ENCODE assay signal across 10 cellular contexts in the genomic region with DNA sequence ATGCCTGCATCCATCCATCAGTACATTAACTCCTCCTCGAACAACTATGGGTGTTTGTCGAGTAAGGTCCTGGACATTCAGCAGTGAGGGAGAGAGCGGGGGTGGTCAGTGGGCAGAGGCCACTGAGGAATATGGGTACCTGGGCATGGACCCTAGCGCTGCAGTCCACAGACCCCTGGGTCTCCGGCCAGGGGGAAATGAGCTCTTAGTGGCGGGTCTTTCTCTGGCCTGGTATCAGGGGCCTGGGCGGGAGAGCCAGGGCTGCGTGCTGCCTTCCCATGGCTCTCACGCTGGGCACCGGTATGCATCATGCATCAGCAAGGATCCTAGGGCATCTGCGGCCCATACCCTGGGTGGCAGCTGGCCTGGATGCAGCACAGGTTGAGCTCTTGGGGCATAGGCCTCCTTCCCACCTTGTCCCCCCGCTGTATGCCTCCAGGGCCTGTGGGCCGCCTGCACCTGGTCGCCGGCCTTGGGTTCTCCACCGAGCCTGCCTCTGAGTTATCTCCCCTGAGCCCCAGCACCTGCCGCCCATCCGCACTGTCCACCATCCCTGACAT. TPM values are rescaled to one million over a fixed set of nuclear protein-coding genes. Genes with fewer than 3 reads are reported as not detected.
DNase-seq lines count a peak whose midpoint lies in the region; ATAC-seq and TF ChIP-seq lines count a peak whose summit lies in the region.
"Had no signal": no experiment of that assay in that cellular context is flagged by ENCODE, and none has a peak within 500 bp of the region (broad histone marks: within the 10 kb centered on the region; RNA-seq: fewer than 3 reads in every experiment).

No MANE protein-coding gene starts in this region.

- POLR2A ChIA-PET in CD4-positive, alpha-beta T cell (lab: Charles Lee): no interaction called here
- POLR2A ChIA-PET in HEK293T (lab: Yijun Ruan, JAX): interaction anchor here (1.1 kb wide), 1 partner anchor 56 kb away, joined by 4 read pairs; a partner anchor contains a TSS

- H3K4me3 Mint-ChIP-seq in CD4-positive, alpha-beta T cell: peak overlapping the region; percentile 82
- H3K4me3 Mint-ChIP-seq in nephron: peak overlapping the region; percentile 76 to 89 (median 88)

- H3K4me1 Mint-ChIP-seq in CD4-positive, alpha-beta T cell (ENCODE audit: low read depth): peaks cover 9% of the 10 kb centered on the region
- peaks cover 17% of the 10 kb centered on the region for H3K4me1 Mint-ChIP-seq in nephron

- H3K27me3 Mint-ChIP-seq in CD4-positive, alpha-beta T cell: peaks cover 31% of the 10 kb centered on the region
- peaks cover 57% of the 10 kb centered on the region for H3K27me3 Mint-ChIP-seq in nephron (ENCODE audit: low read depth)

- DNase-seq in CD4-positive, alpha-beta T cell: no peak
- peak; percentile 9 for DNase-seq in HEK293T (ENCODE audit: extremely low spot score)
- DNase-seq in coronary artery (ENCODE audit: low spot score): no peak
- no peak for DNase-seq in ecto neural progenitor cell (ENCODE audit: low spot score)
- DNase-seq in kidney glomerular epithelial cell (lab: John Stamatoyannopoulos, UW): no peak
- DNase-seq in SKM-1 treated with dmso at 0.1 percent for 144 hours (lab: John Stamatoyannopoulos, UW; ENCODE audit: unreplicated experiment): no peak
- DNase-seq: NCI-H1092 treated with DMSO at 0.1 percent for 48 hours; stimulated activated naive CD4-positive, alpha-beta T cell treated with Interleukin-2 at 50 U/mL for 16 hours had no signal

- peaks cover 17% of the 10 kb centered on the region for H3K27me3 ChIP-seq in CD4-positive, alpha-beta T cell (ENCODE audit: control insufficient read depth, insufficient read depth, low read length)
- H3K27me3 ChIP-seq: SJSA1 had no signal

- no peak overlapping the region for H3K27ac Mint-ChIP-seq in CD4-positive, alpha-beta T cell
- no peak overlapping the region for H3K27ac Mint-ChIP-seq in nephron

- intact Hi-C loops in CD4-positive, alpha-beta T cell (cut with DNase I, micrococcal nuclease): no loop called here

- TF ChIP-seq CTCF in CD4-positive, alpha-beta T cell (IDR thresholded peaks at IDR 0.05): no peak
- no peak for TF ChIP-seq CTCF in coronary artery (IDR thresholded peaks at IDR 0.05)
- no peak for TF ChIP-seq CTCF in nephron (IDR thresholded peaks at IDR 0.05; ENCODE audit: unreplicated experiment in 3 of 3)

- H3K36me3 Mint-ChIP-seq in CD4-positive, alpha-beta T cell (ENCODE audit: low read depth): no peaks in the 10 kb centered on the region
- no peaks in the 10 kb centered on the region for H3K36me3 Mint-ChIP-seq in nephron (ENCODE audit: low read depth)

- H3K9me3 Mint-ChIP-seq in CD4-positive, alpha-beta T cell: no peaks in the 10 kb centered on the region
- H3K9me3 Mint-ChIP-seq in nephron: no peaks in the 10 kb centered on the region

- CTCF ChIA-PET in CD4-positive, alpha-beta T cell (lab: Charles Lee): no interaction called here
- CTCF ChIA-PET in HEK293T (lab: Yijun Ruan, JAX): no interaction called here

- peak overlapping the region; percentile 83 for H3K4me3 ChIP-seq in coronary artery

- ATAC-seq in CD4-positive, alpha-beta T cell (ENCODE audit: poor library complexity): no peak

- no peaks in the 10 kb centered on the region for H3K9me3 ChIP-seq in CD4-positive, alpha-beta T cell (ENCODE audit: control insufficient read depth, low read length)
- H3K9me3 ChIP-seq: SJSA1 had no signal

- H3K27ac ChIP-seq in CD4-positive, alpha-beta T cell (ENCODE audit: low read depth, low read length): no peak overlapping the region
- H3K27ac ChIP-seq in coronary artery: no peak overlapping the region
- H3K27ac ChIP-seq: SJSA1 had no signal

TF ChIP-seq in HEK293T, 16 proteins besides CTCF, POLR2A, EP300 and RAD21:
- TF ChIP-seq L3MBTL2 (conservative IDR thresholded peaks at IDR 0.05) (no peak), FOXK2 (IDR thresholded peaks at IDR 0.05) (no peak), FOXA1 (IDR thresholded peaks at IDR 0.05) (no peak), LEF1 (IDR thresholded peaks at IDR 0.05; ENCODE audit: borderline replicate concordance) (no peak), ZNF384 (IDR thresholded peaks at IDR 0.05) (no peak), HDGF (IDR thresholded peaks at IDR 0.05; ENCODE audit: borderline replicate concordance) (no peak), NFRKB (IDR thresholded peaks at IDR 0.05) (no peak), TARDBP (IDR thresholded peaks at IDR 0.05) (no peak), BHLHE40 (IDR thresholded peaks at IDR 0.05; ENCODE audit: borderline replicate concordance) (no peak), CTBP1 (IDR thresholded peaks at IDR 0.05; ENCODE audit: borderline replicate concordance) (no peak), SP1 (IDR thresholded peaks at IDR 0.05) (no peak), ELF4 (IDR thresholded peaks at IDR 0.05) (no peak), ARNT (IDR thresholded peaks at IDR 0.05) (no peak), FOXM1 (IDR thresholded peaks at IDR 0.05; ENCODE audit: borderline replicate concordance) (no peak), SUZ12 (IDR thresholded peaks at IDR 0.05) (no peak)
- TF ChIP-seq, protein P1, sequence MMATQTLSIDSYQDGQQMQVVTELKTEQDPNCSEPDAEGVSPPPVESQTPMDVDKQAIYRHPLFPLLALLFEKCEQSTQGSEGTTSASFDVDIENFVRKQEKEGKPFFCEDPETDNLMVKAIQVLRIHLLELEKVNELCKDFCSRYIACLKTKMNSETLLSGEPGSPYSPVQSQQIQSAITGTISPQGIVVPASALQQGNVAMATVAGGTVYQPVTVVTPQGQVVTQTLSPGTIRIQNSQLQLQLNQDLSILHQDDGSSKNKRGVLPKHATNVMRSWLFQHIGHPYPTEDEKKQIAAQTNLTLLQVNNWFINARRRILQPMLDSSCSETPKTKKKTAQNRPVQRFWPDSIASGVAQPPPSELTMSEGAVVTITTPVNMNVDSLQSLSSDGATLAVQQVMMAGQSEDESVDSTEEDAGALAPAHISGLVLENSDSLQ (IDR thresholded peaks at IDR 0.05): no peak

RNA-seq across cellular contexts. Expression of a gene that starts 1.3 kb away (rescaled TPM):
- total RNA-seq in CD4-positive, alpha-beta T cell: not detected

RNA-seq across cellular contexts. Expression of a gene that starts 56.3 kb away (rescaled TPM):
- total RNA-seq in CD4-positive, alpha-beta T cell: 100 to 1,000 TPM; 200 to 206 TPM

RNA-seq across cellular contexts. Expression of a gene that starts 56.8 kb away (rescaled TPM):
- total RNA-seq in CD4-positive, alpha-beta T cell: 10 to 100 TPM; 10.6 to 11.0 TPM
